ENCODE assay signal across 9 cellular contexts in the genomic region with DNA sequence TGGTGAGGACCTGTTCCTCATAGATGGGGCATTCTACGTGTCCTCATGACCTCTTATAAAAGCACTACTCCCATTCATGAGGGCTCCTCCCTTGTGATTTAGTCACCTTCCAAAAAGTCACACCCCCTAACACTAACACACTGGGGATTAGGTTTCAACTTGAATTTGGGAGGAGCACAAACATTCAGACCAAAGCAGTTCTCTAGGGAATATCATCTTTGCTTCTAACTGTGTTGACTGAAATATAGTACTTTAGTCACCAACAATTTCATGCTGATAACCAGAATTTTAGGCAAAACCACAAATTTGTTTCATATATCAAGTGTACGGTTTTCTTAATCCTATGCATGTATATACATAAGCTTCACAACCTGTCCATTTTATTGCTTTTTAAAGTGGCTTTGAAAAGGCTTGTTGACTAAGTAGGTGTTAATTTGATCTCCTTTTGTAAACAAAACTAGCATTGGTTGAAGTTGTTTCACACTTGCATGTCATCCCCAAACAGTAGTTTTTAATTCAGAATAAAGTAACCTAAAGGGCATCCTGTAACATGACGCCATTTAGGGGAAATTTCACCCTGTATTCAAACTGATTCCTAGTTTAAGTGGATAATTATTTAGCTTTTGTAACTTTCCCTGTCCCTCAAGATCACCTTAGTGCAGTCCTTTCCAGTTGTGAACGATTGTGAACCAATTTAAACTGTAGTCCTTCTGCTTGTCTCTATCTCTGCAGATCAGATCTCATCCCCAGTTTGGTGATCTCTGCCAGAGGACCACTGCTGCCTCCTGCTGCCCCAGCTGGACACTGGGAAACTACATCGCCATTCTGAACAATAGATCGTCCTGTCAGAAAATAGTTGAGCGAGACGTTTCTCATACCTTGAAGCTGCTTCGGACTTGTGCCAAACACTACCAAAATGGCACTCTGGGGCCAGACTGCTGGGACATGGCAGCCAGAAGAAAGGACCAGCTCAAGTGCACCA.
DNase-seq lines count a peak whose midpoint lies in the region; ATAC-seq and TF ChIP-seq lines count a peak whose summit lies in the region.
"Had no signal": no experiment of that assay in that cellular context is flagged by ENCODE, and none has a peak within 500 bp of the region (broad histone marks: within the 10 kb centered on the region; RNA-seq: fewer than 3 reads in every experiment).

No MANE protein-coding gene starts in this region.

- no peaks in the 10 kb centered on the region for H3K36me3 ChIP-seq in neural progenitor cell

- ATAC-seq in natural killer cell (no peak), GM19328 (IDR thresholded peaks at IDR 0.05; ENCODE audit: unreplicated experiment) (no peak)

- H3K9ac ChIP-seq in neural progenitor cell, result no peak overlapping the region

- no peak overlapping the region for H3K27ac ChIP-seq in neural progenitor cell

- H3K27me3 ChIP-seq in neural progenitor cell, result no peaks in the 10 kb centered on the region

- H3K4me3 ChIP-seq in neural progenitor cell, result no peak overlapping the region

- H4K20me1 ChIP-seq in neural progenitor cell (ENCODE audit: low read depth), result no peaks in the 10 kb centered on the region

- H3K4me3 Mint-ChIP-seq in endothelial cell (ENCODE audit: unreplicated experiment), result peak overlapping the region; percentile 5
- no peak overlapping the region for H3K4me3 Mint-ChIP-seq in neural progenitor cell
- no peak overlapping the region for H3K4me3 Mint-ChIP-seq in natural killer cell
- H3K4me3 Mint-ChIP-seq: T-helper 2 cell treated with Interferon-gamma antibody and Interleukin-4, amounts not matched to agents 5 μg/mL and 100 μg/mL, for 36 hours had no signal

- TF ChIP-seq CTCF in endothelial cell (IDR thresholded peaks at IDR 0.05; ENCODE audit: unreplicated experiment) (no peak), neural progenitor cell (IDR thresholded peaks at IDR 0.05) (peak; percentile 25), natural killer cell (IDR thresholded peaks at IDR 0.05) (no peak)

- H3F3A ChIP-seq in neural progenitor cell (ENCODE audit: low read depth), result no peaks in the 10 kb centered on the region

- H3K4me1 Mint-ChIP-seq in endothelial cell (ENCODE audit: unreplicated experiment) (peaks cover 14% of the 10 kb centered on the region), neural progenitor cell (peaks cover 23% of the 10 kb centered on the region), natural killer cell (no peaks in the 10 kb centered on the region)

- H3K9me3 Mint-ChIP-seq in endothelial cell (ENCODE audit: unreplicated experiment) (no peaks in the 10 kb centered on the region), neural progenitor cell (peaks cover 2% of the 10 kb centered on the region), natural killer cell (no peaks in the 10 kb centered on the region)
- H3K9me3 Mint-ChIP-seq: T-helper 2 cell treated with Interferon-gamma antibody and Interleukin-4, amounts not matched to agents 5 μg/mL and 100 μg/mL, for 36 hours had no signal

- no peaks in the 10 kb centered on the region for H3K79me2 ChIP-seq in neural progenitor cell (ENCODE audit: low read depth)

- peaks cover 20% of the 10 kb centered on the region for H3K4me1 ChIP-seq in neural progenitor cell

- no peak overlapping the region for H3K4me2 ChIP-seq in neural progenitor cell

- peaks cover 2% of the 10 kb centered on the region for H3K27me3 Mint-ChIP-seq in endothelial cell (ENCODE audit: unreplicated experiment)
- peaks cover 3% of the 10 kb centered on the region for H3K27me3 Mint-ChIP-seq in neural progenitor cell (ENCODE audit: insufficient read depth, low read depth)
- no peaks in the 10 kb centered on the region for H3K27me3 Mint-ChIP-seq in natural killer cell (ENCODE audit: low read depth in 2 of 2)

- H3K9me3 ChIP-seq in neural progenitor cell (ENCODE audit: low read depth), result no peaks in the 10 kb centered on the region

- DNase-seq in DMS 273 (lab: John Stamatoyannopoulos, UW; ENCODE audit: unreplicated experiment), result peak; percentile 3
- no peak for DNase-seq in DMS 273 treated with DMSO at 0.1 percent for 48 hours (lab: John Stamatoyannopoulos, UW)
- peak; percentile 31 for DNase-seq in NCI-H345 treated with DMSO at 0.1 percent for 48 hours (lab: John Stamatoyannopoulos, UW; ENCODE audit: unreplicated experiment)
- no peak for DNase-seq in endothelial cell (ENCODE audit: low spot score)
- no peak for DNase-seq in neural progenitor cell (ENCODE audit: low spot score)
- no peak for DNase-seq in natural killer cell
- no peak for DNase-seq in nucleus accumbens (lab: John Stamatoyannopoulos, UW)

- H3K36me3 Mint-ChIP-seq in endothelial cell (ENCODE audit: low read depth, unreplicated experiment) (peaks cover 36% of the 10 kb centered on the region), neural progenitor cell (peaks cover 60% of the 10 kb centered on the region), natural killer cell (peaks cover 13% of the 10 kb centered on the region)

- H3K27ac Mint-ChIP-seq in endothelial cell (ENCODE audit: unreplicated experiment), result no peak overlapping the region
- H3K27ac Mint-ChIP-seq in neural progenitor cell, result no peak overlapping the region
- H3K27ac Mint-ChIP-seq in natural killer cell, result no peak overlapping the region
- H3K27ac Mint-ChIP-seq: T-helper 2 cell treated with Interferon-gamma antibody and Interleukin-4, amounts not matched to agents 5 μg/mL and 100 μg/mL, for 36 hours had no signal

- intact Hi-C loops in natural killer cell (cut with micrococcal nuclease), result no loop called here

- H2AFZ ChIP-seq in neural progenitor cell (replicated peaks), result no peak overlapping the region

Comparison
In these comparisons a context has a peak if more than half of its experiments do, and no peak if none do; other contexts are left out.
1. DNase-seq: peak in DMS 273 (single experiment) and NCI-H345 treated with DMSO at 0.1 percent for 48 hours (single experiment); none in DMS 273 treated with DMSO at 0.1 percent for 48 hours (single experiment), endothelial cell (single experiment), neural progenitor cell (single experiment), natural killer cell (single experiment) and nucleus accumbens (0 of 56).